Comparison of ENCODE assay signal across 1 cellular context in the genomic region with DNA sequence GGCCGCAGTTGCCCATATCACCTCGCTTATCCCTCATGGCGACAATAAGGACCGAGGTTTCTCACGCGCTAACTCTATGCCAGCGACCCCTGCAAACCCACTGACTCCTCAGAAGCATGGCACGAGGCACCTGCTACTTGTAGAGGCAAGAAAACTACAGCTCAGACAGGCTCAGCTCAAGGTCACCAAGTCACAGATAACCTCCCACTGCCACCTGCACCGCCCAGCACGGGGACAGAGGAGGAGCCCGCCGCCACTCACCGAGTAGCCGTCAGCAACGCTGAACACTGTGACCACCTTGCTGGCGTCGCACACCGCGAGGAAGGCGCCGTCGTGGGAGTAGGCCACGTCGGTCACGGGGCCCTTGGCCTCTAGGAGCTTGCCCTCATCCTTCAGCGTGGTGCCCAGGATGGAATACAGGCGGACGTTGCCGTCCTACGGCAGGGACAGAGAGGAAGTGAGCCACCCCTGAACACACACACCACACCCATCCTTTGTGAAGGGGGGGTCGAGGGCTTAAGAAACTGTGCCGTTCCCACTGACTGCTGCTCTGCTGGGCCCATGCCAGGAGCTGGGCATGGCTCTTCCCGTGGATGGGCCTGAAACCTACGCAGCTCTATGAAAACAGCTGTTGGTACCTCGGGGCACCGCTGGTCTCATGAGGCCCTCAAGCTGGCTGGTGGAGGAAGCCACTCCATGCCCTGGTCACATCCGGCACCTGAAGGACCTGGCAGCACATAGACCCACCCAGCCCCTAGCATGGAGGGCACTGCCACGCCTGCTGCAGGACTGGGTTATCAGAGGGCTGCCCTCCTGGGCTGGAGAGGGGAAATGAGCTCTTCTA.
TF ChIP-seq lines count a peak whose summit lies in the region.

No MANE protein-coding gene starts in this region.

TF ChIP-seq in HepG2, 621 proteins besides CTCF, POLR2A, EP300 and RAD21:
- TF ChIP-seq ATF7 (IDR thresholded peaks at IDR 0.05) = no peak
- TF ChIP-seq ATF7 (CRISPR knock-in tag; IDR thresholded peaks at IDR 0.05) = no peak
- TF ChIP-seq AGO2 (optimal IDR thresholded peaks at IDR 0.05; ENCODE audit: low read depth, low read length) = peak; percentile 50
